ENCODE assay signal across 24 cellular contexts in genomic region chr12:59833408-59833807, GRCh38.
"Had no signal": no experiment of that assay in that cellular context is flagged by ENCODE, and none has a peak within 500 bp of the region (broad histone marks: within the 10 kb centered on the region; RNA-seq: fewer than 3 reads in every experiment).

No MANE protein-coding gene starts in this region.

- ATAC-seq: activated CD8-positive, alpha-beta memory T cell treated with anti-CD3 and anti-CD28 coated beads, Interleukin-2, amount 10 ng/mL, durations not matched to agents 7 days and 5 days; activated CD8-positive, alpha-beta T cell treated with anti-CD3 and anti-CD28 coated beads, Interleukin-2, amount 10 ng/mL, durations not matched to agents 7 days and 5 days; activated naive CD4-positive, alpha-beta T cell treated with anti-CD3 and anti-CD28 coated beads, Interleukin-2, amount 50 U/mL, for 72 hours; foreskin keratinocyte; heart right ventricle; left lobe of liver; lower lobe of right lung; natural killer cell; right cardiac atrium; WTC11 had no signal

- H3K9me3 ChIP-seq: adrenal gland, heart right ventricle, lower lobe of right lung, spleen, transverse colon had no signal

- H3K36me3 ChIP-seq: adrenal gland, brain microvascular endothelial cell, heart right ventricle, lower lobe of right lung, neural progenitor cell, spleen, transverse colon had no signal

- H2AFZ ChIP-seq: neural progenitor cell had no signal

- H3K9ac ChIP-seq: neural progenitor cell had no signal

- H3K4me1 ChIP-seq: adrenal gland, heart right ventricle, lower lobe of right lung, neural progenitor cell, spleen, transverse colon had no signal

- H3K27ac ChIP-seq: adrenal gland, brain microvascular endothelial cell, coronary artery, foreskin keratinocyte, heart right ventricle, lower lobe of right lung, neural progenitor cell, spleen, transverse colon had no signal

- H3K27me3 ChIP-seq: adrenal gland, brain microvascular endothelial cell, dorsolateral prefrontal cortex, foreskin keratinocyte, heart right ventricle, neural progenitor cell, spleen, transverse colon had no signal

- H3K4me2 ChIP-seq: neural progenitor cell had no signal

- H3K4me3 ChIP-seq: adrenal gland, coronary artery, dorsolateral prefrontal cortex, heart right ventricle, lower lobe of right lung, neural progenitor cell, spleen, transverse colon had no signal

- DNase-seq: activated CD4-positive, alpha-beta T cell treated with anti-CD3 and anti-CD28 coated beads for 1 hour; activated CD8-positive, alpha-beta memory T cell treated with anti-CD3 and anti-CD28 coated beads, Interleukin-2, amount 10 ng/mL, durations not matched to agents 7 days and 5 days; activated CD8-positive, alpha-beta T cell treated with anti-CD3 and anti-CD28 coated beads, Interleukin-2, amount 10 ng/mL, durations not matched to agents 7 days and 5 days; activated naive CD4-positive, alpha-beta T cell; activated T-cell treated with anti-CD3 and anti-CD28 coated beads, Interleukin-2, amount 50 U/mL, for 48 hours; adrenal gland; dorsolateral prefrontal cortex; effector memory CD4-positive, alpha-beta T cell; foreskin keratinocyte; heart right ventricle; lower lobe of right lung; mesendoderm; natural killer cell; right cardiac atrium; spleen; stimulated activated naive CD4-positive, alpha-beta T cell treated with Interleukin-2 at 50 U/mL for 16 hours; T-helper 2 cell; transverse colon had no signal
